38 cellular contexts compared by ENCODE assay signal in genomic region chr9:98721643-98722042, GRCh38. TPM values are rescaled to one million over a fixed set of nuclear protein-coding genes. Genes with fewer than 3 reads are reported as not detected.
"Had no signal": no experiment of that assay in that cellular context is flagged by ENCODE, and none has a peak within 500 bp of the region (broad histone marks: within the 10 kb centered on the region; RNA-seq: fewer than 3 reads in every experiment).

No MANE protein-coding gene starts in this region.

- DNase-seq: Karpas-422, Kasumi-1, MG63, MM.1S, MV-4-11, NCI-H1048, NCI-H1092, NCI-H1092 treated with DMSO at 0.1 percent for 48 hours, NCI-H1105, NCI-H1105 treated with DMSO at 0.1 percent for 48 hours, NCI-H1417, NCI-H1417 treated with DMSO at 0.1 percent for 48 hours, NCI-H1436, NCI-H1436 treated with DMSO at 0.1 percent for 48 hours, NCI-H146, NCI-H1694, NCI-H1694 treated with DMSO at 0.1 percent for 48 hours, NCI-H187, NCI-H187 treated with DMSO at 0.1 percent for 48 hours, NCI-H1930, NCI-H2029, NCI-H2029 treated with DMSO at 0.1 percent for 48 hours, NCI-H2081, NCI-H2081 treated with DMSO at 0.1 percent for 48 hours, NCI-H2107, NCI-H2171, NCI-H2171 treated with DMSO at 0.1 percent for 48 hours, NCI-H2227 treated with DMSO at 0.1 percent for 48 hours, NCI-H226, NCI-H345, NCI-H446, NCI-H446 treated with DMSO at 0.1 percent for 48 hours, NCI-H510A, NCI-H510A treated with DMSO at 0.1 percent for 48 hours, NCI-H524 had no signal

- H3K27me3 ChIP-seq: MG63 had no signal

- H3K4me3 ChIP-seq: MG63 had no signal

- H3K36me3 ChIP-seq: MG63 had no signal

- H3K9me3 ChIP-seq: MG63 had no signal

RNA-seq across cellular contexts. Expression of gene GABBR2, which starts 12.9 kb away (rescaled TPM):
- total RNA-seq: LHCN-M2, M059J, MCF 10A had no signal
